In genomic region chr6:93417421-93417996, GRCh38 we compare ENCODE assay signal across 8 cellular contexts. TPM values are rescaled to one million over a fixed set of nuclear protein-coding genes. Genes with fewer than 3 reads are reported as not detected.
DNase-seq lines count a peak whose midpoint lies in the region; TF ChIP-seq lines count a peak whose summit lies in the region.

No MANE protein-coding gene starts in this region.

- H3K9me3 ChIP-seq in esophagus (ENCODE audit: control insufficient read depth in 2 of 2, insufficient read depth in 1 of 2, low read depth in 1 of 2, low read length in 1 of 2), result peaks cover 0 to 3% of the 10 kb centered on the region in 2 donors
- no peaks in the 10 kb centered on the region for H3K9me3 ChIP-seq in ovary
- no peaks in the 10 kb centered on the region for H3K9me3 ChIP-seq in thyroid gland

- TF ChIP-seq CTCF in ovary (IDR thresholded peaks at IDR 0.05), result no peak
- TF ChIP-seq CTCF in thyroid gland (IDR thresholded peaks at IDR 0.05), result no peak

- H3K4me1 ChIP-seq in esophagus (ENCODE audit: control insufficient read depth in 2 of 2, insufficient read depth in 2 of 2, low read length in 1 of 2), result peaks cover 6 to 14% of the 10 kb centered on the region in 2 donors
- peaks cover 3% of the 10 kb centered on the region for H3K4me1 ChIP-seq in ovary (ENCODE audit: insufficient read depth)
- H3K4me1 ChIP-seq in thyroid gland, result peaks cover 15 to 31% of the 10 kb centered on the region in 2 donors

- 1 to 4% methylated on average over 27 of the region's 27 CpGs for WGBS in esophagus, 2 donors
- 0 to 1% (median 1%) methylated on average over 27 of the region's 27 CpGs for WGBS in ovary, 3 donors
- 1 to 3% methylated on average over 27 of the region's 27 CpGs for WGBS in thyroid gland, 2 donors

- DNase-seq in NCI-H2171 (lab: John Stamatoyannopoulos, UW), result peak; percentile 64
- DNase-seq in ovary, result peak in 3 of 5 donors; percentile 16 to 32 (median 20)
- DNase-seq in MV-4-11 (lab: John Stamatoyannopoulos, UW), result no peak
- DNase-seq in NCI-H1694 treated with DMSO at 0.1 percent for 48 hours (lab: John Stamatoyannopoulos, UW), result no peak
- no peak for DNase-seq in thyroid gland
- DNase-seq in SIG-M5 (lab: John Stamatoyannopoulos, UW), result no peak

- intact Hi-C loops in ovary (cut with DNase I), result no loop called here
- intact Hi-C loops in thyroid gland (cut with DNase I), result no loop called here

- TF ChIP-seq EP300 in ovary (IDR thresholded peaks at IDR 0.05), result no peak

- H3K27ac ChIP-seq in esophagus (ENCODE audit: low read depth in 2 of 2, low read length in 1 of 2) (no peak overlapping the region), ovary (no peak overlapping the region), thyroid gland (no peak overlapping the region)

- H3K36me3 ChIP-seq in esophagus (ENCODE audit: control insufficient read depth in 2 of 2, insufficient read depth in 2 of 2, low read length in 1 of 2) (no peaks in the 10 kb centered on the region), ovary (no peaks in the 10 kb centered on the region), thyroid gland (no peaks in the 10 kb centered on the region)

- H3K27me3 ChIP-seq in esophagus (ENCODE audit: control insufficient read depth in 1 of 2, insufficient read depth in 2 of 2, low read length in 2 of 2), result peaks cover 0 to 7% of the 10 kb centered on the region in 2 donors
- no peaks in the 10 kb centered on the region for H3K27me3 ChIP-seq in ovary
- H3K27me3 ChIP-seq in thyroid gland, result peaks cover 29% of the 10 kb centered on the region

- TF ChIP-seq POLR2A in ovary (IDR thresholded peaks at IDR 0.05) (no peak), thyroid gland (IDR thresholded peaks at IDR 0.05) (no peak)

- peak overlapping the region; percentile 61 for H3K4me3 ChIP-seq in GM08714 (ENCODE audit: low read length)
- peak overlapping the region; percentile 25 to 42 for H3K4me3 ChIP-seq in esophagus (ENCODE audit: low read depth in 1 of 2, low read length in 2 of 2)
- peak overlapping the region; percentile 49 for H3K4me3 ChIP-seq in ovary
- no peak overlapping the region for H3K4me3 ChIP-seq in thyroid gland (replicated peaks in 1 of 3)

RNA-seq across cellular contexts. Expression of gene EPHA7, which starts 1.9 kb away (rescaled TPM):
- polyA plus RNA-seq in esophagus (under 1 TPM; 0.49 to 0.84 TPM), ovary (1 to 10 TPM in 1 of 2 donors, under 1 TPM in 1; 0.64 to 1.0 TPM)
- total RNA-seq in ovary (1 to 10 TPM in 6 of 7 donors, under 1 TPM in 1; 0.95 to 3.0 (median 1.9) TPM), thyroid gland (under 1 TPM; under 0.01 to 0.39 (median 0.21) TPM)

Comparison
In these comparisons a context has a peak if more than half of its experiments do, and no peak if none do; other contexts are left out.
1. H3K4me3 ChIP-seq: peak in GM08714 (single experiment), esophagus (2 of 2) and ovary (single experiment); none in thyroid gland (0 of 3).
2. DNase-seq: peak in NCI-H2171 (single experiment) and ovary (3 of 5); none in MV-4-11 (single experiment), NCI-H1694 treated with DMSO at 0.1 percent for 48 hours (single experiment), thyroid gland (0 of 2) and SIG-M5 (single experiment).